ENCODE assay signal across 8 cellular contexts in the genomic region with DNA sequence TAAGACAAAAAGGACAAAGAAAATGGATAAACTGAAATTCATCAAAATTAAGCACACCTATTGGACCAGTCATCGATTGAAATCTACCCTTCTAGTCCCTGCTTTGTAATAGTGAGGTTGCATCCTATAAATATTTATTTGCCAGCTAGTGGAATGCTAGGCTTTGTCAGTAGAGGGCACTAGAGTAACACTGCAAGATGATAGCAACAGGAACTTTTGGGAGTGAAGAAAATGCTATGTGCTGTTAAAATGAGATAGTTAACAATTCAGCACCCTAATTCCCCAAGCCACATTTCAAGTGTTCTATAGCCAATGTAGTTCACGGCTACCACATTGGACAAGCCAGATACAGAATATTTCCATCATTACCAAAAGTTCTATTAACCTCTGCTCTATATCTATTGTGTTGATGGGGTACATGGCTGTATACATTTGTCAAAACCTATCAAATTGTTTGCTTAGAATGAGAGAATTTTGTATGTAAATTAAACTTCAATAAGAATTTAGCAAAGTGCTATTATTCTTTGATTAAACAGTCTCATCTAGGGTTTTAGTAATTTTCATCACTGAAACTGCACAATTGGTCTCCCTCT.
DNase-seq lines count a peak whose midpoint lies in the region; ATAC-seq and TF ChIP-seq lines count a peak whose summit lies in the region.

No MANE protein-coding gene starts in this region.

- BruUV-seq in PC-3 (replicated peaks; lab: Mats Ljungman, UMichigan): no TSS peak

- H4K20me1 ChIP-seq in PC-3 (ENCODE audit: low read length): no peaks in the 10 kb centered on the region

- H3K9me2 ChIP-seq in PC-3 (replicated peaks; ENCODE audit: low read length): no peaks in the 10 kb centered on the region

- no peaks in the 10 kb centered on the region for H3K79me2 ChIP-seq in PC-3 (ENCODE audit: low read length)

- no peaks in the 10 kb centered on the region for H3K4me1 ChIP-seq in PC-3 (ENCODE audit: insufficient read depth, low read length)
- peaks cover 9% of the 10 kb centered on the region for H3K4me1 ChIP-seq in mesenchymal stem cell (ENCODE audit: control insufficient read depth, insufficient read depth, low read depth, low read length)

- no peak overlapping the region for H2AK5ac ChIP-seq in mesenchymal stem cell (ENCODE audit: low read length, severe bottlenecking)

- no peak overlapping the region for H3K14ac ChIP-seq in mesenchymal stem cell (ENCODE audit: low read length in 2 of 2)

- H3K36me3 ChIP-seq in PC-3 (ENCODE audit: low read depth, low read length): no peaks in the 10 kb centered on the region
- H3K36me3 ChIP-seq in mesenchymal stem cell (ENCODE audit: control insufficient read depth in 1 of 2, insufficient read depth in 2 of 2, low read depth in 1 of 2, low read length in 2 of 2): no peaks in the 10 kb centered on the region

- CTCF ChIA-PET in activated naive CD4-positive, alpha-beta T cell treated with anti-CD3 and anti-CD28 coated beads for 36 hours (lab: Charles Lee): interaction anchor here (0.5 to 2.8 kb wide), 17 partner anchors 11 to 875 kb away, joined by 3 to 27 read pairs (median 4); no protein-coding TSS in a partner anchor
- CTCF ChIA-PET in PC-3 (lab: Charles Lee): interaction anchor here (1.0 to 1.2 kb wide), 2 partner anchors 739 to 872 kb away, joined by 3 to 5 read pairs; no protein-coding TSS in a partner anchor

- no peaks in the 10 kb centered on the region for H3F3A ChIP-seq in PC-3 (ENCODE audit: low read length, unreplicated experiment)

- H3K4ac ChIP-seq in mesenchymal stem cell (ENCODE audit: low read depth in 1 of 2, low read length in 2 of 2): no peak overlapping the region

- H3K18ac ChIP-seq in mesenchymal stem cell (ENCODE audit: low read depth in 1 of 2, low read length in 2 of 2): no peak overlapping the region

- H3K27ac Mint-ChIP-seq in activated naive CD4-positive, alpha-beta T cell treated with anti-CD3 and anti-CD28 coated beads for 36 hours: no peak overlapping the region

- no peaks in the 10 kb centered on the region for H3K9me3 Mint-ChIP-seq in activated naive CD4-positive, alpha-beta T cell treated with anti-CD3 and anti-CD28 coated beads for 36 hours

- H3K9ac ChIP-seq in PC-3 (ENCODE audit: low read length): no peak overlapping the region
- H3K9ac ChIP-seq in mesenchymal stem cell (ENCODE audit: low read length): no peak overlapping the region

- H3K9me3 ChIP-seq in PC-3 (ENCODE audit: low read length) (no peaks in the 10 kb centered on the region), mesenchymal stem cell (ENCODE audit: control insufficient read depth, low read length) (no peaks in the 10 kb centered on the region)

- no peaks in the 10 kb centered on the region for H3K4me1 Mint-ChIP-seq in activated naive CD4-positive, alpha-beta T cell treated with anti-CD3 and anti-CD28 coated beads for 36 hours (ENCODE audit: low read depth)

- H3K23ac ChIP-seq in mesenchymal stem cell (ENCODE audit: low read length in 2 of 2): no peak overlapping the region

- no peak overlapping the region for H3K27ac ChIP-seq in PC-3 (ENCODE audit: low read length)
- H3K27ac ChIP-seq in mesenchymal stem cell (ENCODE audit: low read length, poor library complexity, severe bottlenecking): no peak overlapping the region

- no peak overlapping the region for H2BK15ac ChIP-seq in mesenchymal stem cell (ENCODE audit: low read depth, poor library complexity, severe bottlenecking)

- H3K27me3 ChIP-seq in PC-3 (ENCODE audit: low read length): peaks cover 4% of the 10 kb centered on the region
- peaks cover 0 to 6% of the 10 kb centered on the region in 2 experiments for H3K27me3 ChIP-seq in mesenchymal stem cell (ENCODE audit: control insufficient read depth in 1 of 2, insufficient read depth in 1 of 2, low read length in 2 of 2)

- no peaks in the 10 kb centered on the region for H3K36me3 Mint-ChIP-seq in activated naive CD4-positive, alpha-beta T cell treated with anti-CD3 and anti-CD28 coated beads for 36 hours (ENCODE audit: low read depth)

- no peak overlapping the region for H4K91ac ChIP-seq in mesenchymal stem cell (ENCODE audit: low read length)

- no peak overlapping the region for H3K4me3 Mint-ChIP-seq in activated naive CD4-positive, alpha-beta T cell treated with anti-CD3 and anti-CD28 coated beads for 36 hours

- H2BK12ac ChIP-seq in mesenchymal stem cell (ENCODE audit: low read length in 2 of 2): no peak overlapping the region

- no peak overlapping the region for H4K8ac ChIP-seq in mesenchymal stem cell (ENCODE audit: low read length)

- TF ChIP-seq CTCF in PC-3 (conservative IDR thresholded peaks at IDR 0.05; ENCODE audit: low read depth, low read length): peak; percentile 93

- H3K4me3 ChIP-seq in PC-3 (ENCODE audit: low read length): no peak overlapping the region
- no peak overlapping the region for H3K4me3 ChIP-seq in mesenchymal stem cell (ENCODE audit: insufficient read depth in 1 of 2, low read depth in 1 of 2, low read length in 2 of 2)

- peaks cover 11% of the 10 kb centered on the region for H3K27me3 Mint-ChIP-seq in activated naive CD4-positive, alpha-beta T cell treated with anti-CD3 and anti-CD28 coated beads for 36 hours (ENCODE audit: low read depth)

- H3K79me1 ChIP-seq in mesenchymal stem cell (replicated peaks; ENCODE audit: low read length, poor library complexity, severe bottlenecking): no peaks in the 10 kb centered on the region

- peak; percentile 93 for ATAC-seq in GM21360 (IDR thresholded peaks at IDR 0.05; ENCODE audit: unreplicated experiment)
- peak; percentile 91 for ATAC-seq in HG03521 (IDR thresholded peaks at IDR 0.05; ENCODE audit: unreplicated experiment)
- ATAC-seq in PC-3: peak; percentile 77

- POLR2A ChIA-PET in PC-3 (lab: Charles Lee; ENCODE audit: unreplicated experiment): no interaction called here

- WGBS in mesenchymal stem cell: no CpG with 5 or more reads among the region's 2 CpGs

- no peak overlapping the region for H2BK5ac ChIP-seq in mesenchymal stem cell (ENCODE audit: low read depth, low read length, poor library complexity, severe bottlenecking)

- H3K4me2 ChIP-seq in PC-3 (ENCODE audit: low read length) (no peak overlapping the region), mesenchymal stem cell (ENCODE audit: low read length, poor library complexity, severe bottlenecking) (no peak overlapping the region)

- intact Hi-C loops in activated naive CD4-positive, alpha-beta T cell treated with anti-CD3 and anti-CD28 coated beads for 36 hours (cut with micrococcal nuclease): loop anchor here (1.0 to 5.0 kb wide), 7 partner anchors 319 to 1160 kb away; no protein-coding TSS in a partner anchor
- intact Hi-C loops in PC-3 (cut with micrococcal nuclease): loop anchor here (1.0 to 5.0 kb wide), 4 partner anchors 319 to 1147 kb away; no protein-coding TSS in a partner anchor

- H2BK120ac ChIP-seq in mesenchymal stem cell (ENCODE audit: low read depth, low read length): no peak overlapping the region

- peak; percentile 39 for DNase-seq in activated naive CD4-positive, alpha-beta T cell treated with anti-CD3 and anti-CD28 coated beads for 36 hours
- no peak for DNase-seq in activated naive CD4-positive, alpha-beta T cell (lab: John Stamatoyannopoulos, UW)
- DNase-seq in PC-3 (peak; percentile 82), dermis microvascular lymphatic vessel endothelial cell (ENCODE audit: low read depth in 2 of 2) (peak; percentile 62 to 66), mesenchymal stem cell (peak; percentile 62), NCI-H774 (lab: John Stamatoyannopoulos, UW) (no peak)

- H2AFZ ChIP-seq in PC-3 (ENCODE audit: low read length): no peak overlapping the region
- H2AFZ ChIP-seq in mesenchymal stem cell (ENCODE audit: low read depth, low read length): no peak overlapping the region

Comparison
In these comparisons a context has a peak if more than half of its experiments do, and no peak if none do; other contexts are left out.
1. DNase-seq: peak in activated naive CD4-positive, alpha-beta T cell treated with anti-CD3 and anti-CD28 coated beads for 36 hours (single experiment), PC-3 (single experiment), dermis microvascular lymphatic vessel endothelial cell (2 of 2) and mesenchymal stem cell (single experiment); none in activated naive CD4-positive, alpha-beta T cell (0 of 4) and NCI-H774 (single experiment).
2. Peak in every context shown above with its lines, with median percentiles within 50 percentile points of each other: ATAC-seq.